7 cellular contexts compared by ENCODE assay signal in genomic region chr9:92634712-92635605, GRCh38. TPM values are rescaled to one million over a fixed set of nuclear protein-coding genes. Genes with fewer than 3 reads are reported as not detected.
DNase-seq lines count a peak whose midpoint lies in the region; ATAC-seq and TF ChIP-seq lines count a peak whose summit lies in the region.

No MANE protein-coding gene starts in this region.

- H4K20me1 ChIP-seq in IMR-90 (ENCODE audit: insufficient read depth, low read length): no peaks in the 10 kb centered on the region

- TF ChIP-seq RAD21 in IMR-90 (IDR thresholded peaks at IDR 0.05; ENCODE audit: low read length): peak; percentile 98

- no peak overlapping the region for H3K56ac ChIP-seq in IMR-90 (ENCODE audit: extremely low read depth, insufficient read depth, low read length)

- H3K27me3 Mint-ChIP-seq in activated naive CD8-positive, alpha-beta T cell: no peaks in the 10 kb centered on the region

- H2AFZ ChIP-seq in IMR-90 (replicated peaks; ENCODE audit: low read length, poor library complexity): peak overlapping the region; percentile 63

- in situ Hi-C loops in IMR-90 (cut with MboI; ENCODE audit: low sequenced_read_pairs): loop anchor here (5.0 to 10.0 kb wide), 3 partner anchors 200 to 500 kb away; partner anchors contain the start of genes CENPP and NOL8

- TF ChIP-seq CTCF in GM12865 (IDR thresholded peaks at IDR 0.05; ENCODE audit: insufficient read depth, low read depth, low read length, missing control alignments) (peak; percentile 98), IMR-90 (conservative IDR thresholded peaks at IDR 0.05; ENCODE audit: low read depth, low read length) (peak; percentile 99), uterus (IDR thresholded peaks at IDR 0.05) (peak; percentile 92 to 98 (median 98))

- no TSS peak for BruUV-seq in IMR-90 (replicated peaks; lab: Mats Ljungman, UMichigan)

- no peak overlapping the region for H3K23ac ChIP-seq in IMR-90 (ENCODE audit: low read depth, low read length)

- no peak overlapping the region for H2AK9ac ChIP-seq in IMR-90 (replicated peaks; ENCODE audit: low read depth, low read length, poor library complexity)

- intact Hi-C loops in IMR-90 (cut with micrococcal nuclease) (loop anchor here (1.0 to 2.0 kb wide), 4 partner anchors 194 to 501 kb away; no protein-coding TSS in a partner anchor), Right ventricle myocardium superior (cut with DNase I) (loop anchor here (2.0 to 10.0 kb wide), 2 partner anchors 292 to 490 kb away; no protein-coding TSS in a partner anchor), posterior cingulate gyrus (cut with DNase I) (loop anchor here (2.0 to 5.0 kb wide), 3 partner anchors 293 to 494 kb away; partner anchors contain the start of genes CENPP and NOL8), uterus (cut with DNase I; ENCODE audit: low total_unique reads) (loop anchor here (5.0 kb wide), 2 partner anchors 298 to 498 kb away; no protein-coding TSS in a partner anchor)

- POLR2A ChIA-PET in IMR-90 (lab: Charles Lee; ENCODE audit: unreplicated experiment): interaction anchor here (0.6 kb wide), 1 partner anchor 129 kb away, joined by 3 read pairs; no protein-coding TSS in a partner anchor

- CTCF ChIA-PET in IMR-90 (lab: Yijun Ruan, JAX): interaction anchor here (0.6 to 2.2 kb wide), 4 partner anchors 285 to 363 kb away, joined by 3 to 10 read pairs (median 3); no protein-coding TSS in a partner anchor

- no peak overlapping the region for H3K14ac ChIP-seq in IMR-90 (replicated peaks; ENCODE audit: low read depth, low read length)

- H2BK15ac ChIP-seq in IMR-90 (ENCODE audit: low read depth, low read length): no peak overlapping the region

- H2BK120ac ChIP-seq in IMR-90 (ENCODE audit: low read depth, low read length): peak overlapping the region; percentile 4; the same call in 1 of the 2 replicates

- peak; percentile 99 for ATAC-seq in IMR-90 (ENCODE audit: low read depth)
- ATAC-seq in Right ventricle myocardium superior (ENCODE audit: poor library complexity): peak; percentile 94

- peaks cover 3 to 8% of the 10 kb centered on the region in 2 experiments; a peak in 2 of 4 replicates for H3K79me1 ChIP-seq in IMR-90 (ENCODE audit: low read depth in 1 of 2, low read length in 2 of 2)

- 0 out of 2 replicates have a peak overlapping the region, but pooled peaks have one; percentile 50 for H4K91ac ChIP-seq in IMR-90 (ENCODE audit: insufficient read depth, low read depth, low read length)

- peak overlapping the region; percentile 10; the same call in 1 of the 2 replicates for H3K4ac ChIP-seq in IMR-90 (ENCODE audit: low read depth, low read length)

- H3K9me3 Mint-ChIP-seq in activated naive CD8-positive, alpha-beta T cell (ENCODE audit: low read depth): no peaks in the 10 kb centered on the region

- H3K9me1 ChIP-seq in IMR-90 (ENCODE audit: insufficient read depth, low read length): no peaks in the 10 kb centered on the region

- H3K18ac ChIP-seq in IMR-90 (ENCODE audit: low read depth, low read length): no peak overlapping the region

- dilution Hi-C loops in IMR-90 (cut with HindIII; ENCODE audit: low sequenced_read_pairs, unreplicated experiment): no loop called here

- H3K4me1 ChIP-seq in IMR-90 (ENCODE audit: control insufficient read depth, insufficient read depth, low read length) (no peaks in the 10 kb centered on the region), uterus (no peaks in the 10 kb centered on the region)

- H3K9me3 ChIP-seq in IMR-90 (ENCODE audit: control insufficient read depth, insufficient read depth, low read length) (no peaks in the 10 kb centered on the region), uterus (no peaks in the 10 kb centered on the region)

- H3K36me3 Mint-ChIP-seq in activated naive CD8-positive, alpha-beta T cell: peaks cover 15% of the 10 kb centered on the region

- H2BK5ac ChIP-seq in IMR-90 (ENCODE audit: low read depth, low read length, poor library complexity, severe bottlenecking): no peak overlapping the region

- 68% methylated on average over 28 of the region's 35 CpGs; no CpG with 5 or more reads in 1 of the 2 experiments for WGBS in IMR-90 (ENCODE audit: extremely low coverage in 2 of 2, insufficient read length in 1 of 2), 2 experiments

- peak; percentile 84 for DNase-seq in GM12865 (ENCODE audit: low read depth)
- DNase-seq in IMR-90: peak; percentile 70
- peak; percentile 4 for DNase-seq in SKM-1 treated with dmso at 0.1 percent for 144 hours (lab: John Stamatoyannopoulos, UW; ENCODE audit: unreplicated experiment)
- DNase-seq in Right ventricle myocardium superior: peak; percentile 88
- peak; percentile 57 to 96 (median 74) for DNase-seq in posterior cingulate gyrus
- peak; percentile 86 to 88 for DNase-seq in uterus

- peaks cover 59% of the 10 kb centered on the region for H3K36me3 ChIP-seq in IMR-90 (ENCODE audit: control insufficient read depth, insufficient read depth, low read length)
- H3K36me3 ChIP-seq in uterus: no peaks in the 10 kb centered on the region

- TF ChIP-seq POLR2A in IMR-90 (IDR thresholded peaks at IDR 0.05; ENCODE audit: low read depth, low read length) (peak; percentile 50; the same call in 1 of the 2 replicates), uterus (IDR thresholded peaks at IDR 0.05) (no peak)

- H3K27ac ChIP-seq in IMR-90 (ENCODE audit: insufficient read depth, low read length): no peak overlapping the region
- peak overlapping the region; percentile 62 to 76 for H3K27ac ChIP-seq in uterus

- no peaks in the 10 kb centered on the region for H3K4me1 Mint-ChIP-seq in activated naive CD8-positive, alpha-beta T cell (ENCODE audit: low read depth)

- H2BK20ac ChIP-seq in IMR-90 (ENCODE audit: low read depth, low read length): no peak overlapping the region

- 0 out of 2 replicates have a peak overlapping the region, but pooled peaks have one; percentile 79 for H2AK5ac ChIP-seq in IMR-90 (ENCODE audit: low read depth, low read length)

- H3K27ac Mint-ChIP-seq in activated naive CD8-positive, alpha-beta T cell: peak overlapping the region; percentile 10

- H3K4me2 ChIP-seq in IMR-90 (ENCODE audit: low read depth, low read length): no peak overlapping the region

- H4K8ac ChIP-seq in IMR-90 (ENCODE audit: low read depth in 2 of 2, low read length in 2 of 2): peak overlapping the region in 1 of 2 experiments; percentile 41; a peak in 1 of 4 replicates

- H3K9ac ChIP-seq in IMR-90 (ENCODE audit: low read depth, low read length): no peak overlapping the region

- no peak overlapping the region for H3K4me3 ChIP-seq in GM12865 (ENCODE audit: low read depth, low read length)
- no peak overlapping the region for H3K4me3 ChIP-seq in IMR-90 (ENCODE audit: insufficient read depth, low read depth, low read length)
- H3K4me3 ChIP-seq in uterus: no peak overlapping the region

- no peak overlapping the region for H3K4me3 Mint-ChIP-seq in activated naive CD8-positive, alpha-beta T cell

- H3K27me3 ChIP-seq in IMR-90 (ENCODE audit: control insufficient read depth, insufficient read depth, low read length) (no peaks in the 10 kb centered on the region), uterus (no peaks in the 10 kb centered on the region)

- peak overlapping the region; percentile 50; the same call in 1 of the 2 replicates for H4K5ac ChIP-seq in IMR-90 (ENCODE audit: low read depth, low read length)

TF ChIP-seq in IMR-90, 13 proteins besides CTCF, POLR2A, EP300 and RAD21:
- TF ChIP-seq FOS (IDR thresholded peaks at IDR 0.05; ENCODE audit: low read depth, low read length) (no peak), CHD1 (IDR thresholded peaks at IDR 0.05; ENCODE audit: low read depth, low read length) (no peak), NFE2L2 (IDR thresholded peaks at IDR 0.05; ENCODE audit: low read depth, low read length) (no peak), MXI1 (IDR thresholded peaks at IDR 0.05; ENCODE audit: borderline replicate concordance, low read depth, low read length) (no peak), RCOR1 (IDR thresholded peaks at IDR 0.05; ENCODE audit: insufficient replicate concordance, low read length) (no peak), MAFK (IDR thresholded peaks at IDR 0.05; ENCODE audit: low read depth, low read length) (no peak), USF2 (IDR thresholded peaks at IDR 0.05; ENCODE audit: low read depth, low read length) (no peak), BHLHE40 (IDR thresholded peaks at IDR 0.05; ENCODE audit: low read depth, low read length) (no peak), SMC3 (IDR thresholded peaks at IDR 0.05; ENCODE audit: low read depth, low read length) (peak; percentile 94), MAZ (IDR thresholded peaks at IDR 0.05; ENCODE audit: borderline replicate concordance, low read depth, low read length) (peak; percentile 26; the same call in 1 of the 2 replicates), CEBPB (IDR thresholded peaks at IDR 0.05; ENCODE audit: low read depth, low read length) (no peak)
- TF ChIP-seq, protein P1, sequence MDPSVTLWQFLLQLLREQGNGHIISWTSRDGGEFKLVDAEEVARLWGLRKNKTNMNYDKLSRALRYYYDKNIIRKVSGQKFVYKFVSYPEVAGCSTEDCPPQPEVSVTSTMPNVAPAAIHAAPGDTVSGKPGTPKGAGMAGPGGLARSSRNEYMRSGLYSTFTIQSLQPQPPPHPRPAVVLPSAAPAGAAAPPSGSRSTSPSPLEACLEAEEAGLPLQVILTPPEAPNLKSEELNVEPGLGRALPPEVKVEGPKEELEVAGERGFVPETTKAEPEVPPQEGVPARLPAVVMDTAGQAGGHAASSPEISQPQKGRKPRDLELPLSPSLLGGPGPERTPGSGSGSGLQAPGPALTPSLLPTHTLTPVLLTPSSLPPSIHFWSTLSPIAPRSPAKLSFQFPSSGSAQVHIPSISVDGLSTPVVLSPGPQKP (IDR thresholded peaks at IDR 0.05; ENCODE audit: borderline replicate concordance, low read depth, low read length): no peak

RNA-seq across cellular contexts. Expression of gene IPPK, which starts 35.0 kb away (rescaled TPM):
- total RNA-seq in IMR-90 (2012; rRNA removed): 25.1 and 27.5 TPM in 2 replicates
- 25.3 and 26.8 TPM in 2 replicates for polyA plus RNA-seq in IMR-90 (2012; rRNA removed)
- polyA plus RNA-seq in IMR-90 (2012; cell fraction: cytosol; rRNA removed): 12.5 and 13.1 TPM in 2 replicates
- 40.6 and 52.6 TPM in 2 replicates for polyA plus RNA-seq in IMR-90 (2012; cell fraction: nucleus; rRNA removed; ENCODE audit: low replicate concordance)
- 7.9 TPM for total RNA-seq in Right ventricle myocardium superior
- 10 to 100 TPM in 2 of 4 donors, 1 to 10 TPM in 2; 5.9 to 13.1 (median 8.5) TPM for total RNA-seq in uterus

Comparison
In these comparisons a context has a peak if more than half of its experiments do, and no peak if none do; other contexts are left out.
1. DNase-seq: peak in every context shown above with its lines; median percentile 88 in Right ventricle myocardium superior; 87 in uterus; 84 in GM12865; 74 in posterior cingulate gyrus; 70 in IMR-90; 4 in SKM-1 treated with dmso at 0.1 percent for 144 hours.